ENCODE assay signal across 34 cellular contexts in genomic region chr11:44343778-44344424, GRCh38. TPM values are rescaled to one million over a fixed set of nuclear protein-coding genes. Genes with fewer than 3 reads are reported as not detected.
"Had no signal": no experiment of that assay in that cellular context is flagged by ENCODE, and none has a peak within 500 bp of the region (broad histone marks: within the 10 kb centered on the region; RNA-seq: fewer than 3 reads in every experiment).

No MANE protein-coding gene starts in this region.

- H3K36me3 ChIP-seq: MG63 had no signal

- DNase-seq: Kasumi-1, MG63, MM.1S, MV-4-11, NCI-H1048, NCI-H1092, NCI-H1092 treated with DMSO at 0.1 percent for 48 hours, NCI-H1105, NCI-H1105 treated with DMSO at 0.1 percent for 48 hours, NCI-H1417, NCI-H1417 treated with DMSO at 0.1 percent for 48 hours, NCI-H1436, NCI-H1436 treated with DMSO at 0.1 percent for 48 hours, NCI-H146, NCI-H1694, NCI-H1694 treated with DMSO at 0.1 percent for 48 hours, NCI-H187, NCI-H187 treated with DMSO at 0.1 percent for 48 hours, NCI-H1930, NCI-H2029, NCI-H2029 treated with DMSO at 0.1 percent for 48 hours, NCI-H2081, NCI-H2081 treated with DMSO at 0.1 percent for 48 hours, NCI-H2107, NCI-H2171, NCI-H2171 treated with DMSO at 0.1 percent for 48 hours, NCI-H2227 treated with DMSO at 0.1 percent for 48 hours, NCI-H226, NCI-H345, NCI-H510A, NCI-H510A treated with DMSO at 0.1 percent for 48 hours, NCI-H524 treated with DMSO at 0.1 percent for 48 hours had no signal

- H3K4me3 ChIP-seq: MG63 had no signal

- H3K9me3 ChIP-seq: MG63 had no signal

- H3K27me3 ChIP-seq: MG63 had no signal

RNA-seq across cellular contexts. Expression of gene ALX4, which starts 34.0 kb away (rescaled TPM):
- total RNA-seq: LHCN-M2, MCF 10A had no signal
